In the genomic region with DNA sequence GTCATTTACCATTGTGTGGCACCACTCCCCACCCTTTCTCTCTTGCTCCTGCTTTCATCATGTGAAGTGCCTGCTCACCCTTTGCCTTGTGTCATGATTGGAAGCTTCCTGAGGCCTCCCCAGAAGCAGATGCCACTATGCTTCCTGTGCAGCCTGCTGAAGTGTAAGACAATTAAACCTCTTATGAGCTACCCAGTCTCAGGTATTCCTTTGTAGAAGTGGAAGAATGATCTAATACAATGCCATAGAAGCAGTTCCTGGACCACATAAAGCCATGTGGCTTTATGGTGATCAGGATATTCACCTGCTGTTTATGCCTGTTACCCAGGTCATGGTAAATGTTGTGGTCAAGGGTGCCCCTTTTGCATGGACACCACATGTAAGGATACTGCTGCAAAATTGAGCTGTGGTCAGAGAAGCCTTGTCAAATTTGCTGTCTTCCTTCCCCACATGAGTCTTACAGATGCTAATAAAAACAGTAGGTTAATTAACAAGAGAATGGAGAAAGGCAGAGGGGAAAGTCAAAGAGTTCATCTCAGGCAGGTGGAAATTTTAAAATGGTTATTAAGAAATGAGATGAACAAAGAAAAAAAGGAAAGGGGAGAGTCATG, we compare ENCODE assay signal across 23 cellular contexts.
"Had no signal": no experiment of that assay in that cellular context is flagged by ENCODE, and none has a peak within 500 bp of the region (broad histone marks: within the 10 kb centered on the region; RNA-seq: fewer than 3 reads in every experiment).

No MANE protein-coding gene starts in this region.

- H3K4me3 ChIP-seq: coronary artery, esophagus muscularis mucosa, gastroesophageal sphincter, heart right ventricle, lower lobe of right lung, pancreas, right lobe of liver, stomach, thyroid gland had no signal

- H3K27ac Mint-ChIP-seq: natural killer cell, progenitor cell of endocrine pancreas, type B pancreatic cell had no signal

- H3K9me3 Mint-ChIP-seq: natural killer cell had no signal

- H3K27ac ChIP-seq: coronary artery, esophagus muscularis mucosa, foreskin keratinocyte, gastroesophageal sphincter, heart right ventricle, lower lobe of right lung, pancreas, right lobe of liver, stomach, thyroid gland had no signal

- DNase-seq: dermis blood vessel endothelial cell; effector memory CD4-positive, alpha-beta T cell; foreskin keratinocyte; heart right ventricle; hippocampal formation; left ventricle myocardium superior; lower lobe of right lung; natural killer cell; occipital lobe; pancreas; right lobe of liver; small intestine; stimulated activated CD4-positive, alpha-beta T cell treated with anti-CD3 and anti-CD28 coated beads, Interleukin-1b, Interleukin-23, amount 100 ng/mL, for 48 hours; stimulated activated CD4-positive, alpha-beta T cell treated with anti-CD3 and anti-CD28 coated beads, Interleukin-4, amount 100 ng/mL, for 1 hour; stimulated activated CD8-positive, alpha-beta memory T cell treated with anti-CD3 and anti-CD28 coated beads, Interleukin-4, amount 100 ng/mL, for 48 hours; stimulated activated naive CD4-positive, alpha-beta T cell treated with Interleukin-2 at 50 U/mL for 16 hours; stomach; thyroid gland had no signal

- H3K9me3 ChIP-seq: esophagus muscularis mucosa, gastroesophageal sphincter, heart right ventricle, lower lobe of right lung, pancreas, right lobe of liver, stomach, thyroid gland had no signal

- H3K4me3 Mint-ChIP-seq: natural killer cell, type B pancreatic cell had no signal

- H3K27me3 Mint-ChIP-seq: progenitor cell of endocrine pancreas had no signal

- H3K36me3 Mint-ChIP-seq: natural killer cell had no signal

- H3K4me1 ChIP-seq: esophagus muscularis mucosa, gastroesophageal sphincter, heart right ventricle, lower lobe of right lung, pancreas, right lobe of liver, stomach, thyroid gland had no signal

- ATAC-seq: foreskin keratinocyte, gastroesophageal sphincter, heart right ventricle, left ventricle myocardium superior, lower lobe of right lung, natural killer cell, pancreas, right lobe of liver had no signal

- H3K27me3 ChIP-seq: esophagus muscularis mucosa, foreskin keratinocyte, gastroesophageal sphincter, heart right ventricle, pancreas, right lobe of liver, stomach, thyroid gland had no signal

- H3K36me3 ChIP-seq: esophagus muscularis mucosa, gastroesophageal sphincter, heart right ventricle, lower lobe of right lung, pancreas, right lobe of liver, stomach, thyroid gland had no signal

- H3K4me1 Mint-ChIP-seq: natural killer cell had no signal
